28 cellular contexts compared by ENCODE assay signal in genomic region chr6:22204153-22204552, GRCh38.
"Had no signal": no experiment of that assay in that cellular context is flagged by ENCODE, and none has a peak within 500 bp of the region (broad histone marks: within the 10 kb centered on the region; RNA-seq: fewer than 3 reads in every experiment).

No MANE protein-coding gene starts in this region.

- H3K27me3 Mint-ChIP-seq: progenitor cell of endocrine pancreas; stimulated activated naive B cell treated with anti-CD40 and anti-IgM and Interleukin-4, amounts not matched to agents 10 μg/mL and 1 μg/mL and 100 μg/mL, for 72 hours; stimulated activated naive CD8-positive, alpha-beta T cell treated with anti-CD3 and anti-CD28 coated beads, Interleukin-15, Interleukin-2, amounts not matched to agents 100 ng/mL and 50 ng/mL, for 24 hours; type B pancreatic cell had no signal

- H3K4me1 Mint-ChIP-seq: natural killer cell; stimulated activated effector memory CD8-positive, alpha-beta T cell treated with anti-CD3 and anti-CD28 coated beads, Interleukin-12 subunit alpha, Interleukin-12 subunit beta, amount 100 ng/mL, for 72 hours had no signal

- DNase-seq: natural killer cell; occipital lobe; ovary; posterior cingulate gyrus; psoas muscle; right cardiac atrium; right lobe of liver; sigmoid colon; small intestine; stimulated activated CD4-positive, alpha-beta T cell treated with anti-CD3 and anti-CD28 coated beads, Interleukin-15, amount 100 ng/mL, for 24 hours; stimulated activated CD4-positive, alpha-beta T cell treated with anti-CD3 and anti-CD28 coated beads, Interleukin-2, amount 100 ng/mL, for 24 hours; stimulated activated CD4-positive, alpha-beta T cell treated with anti-CD3 and anti-CD28 coated beads, Interleukin-2, amount 100 ng/mL, for 48 hours; stimulated activated CD4-positive, alpha-beta T cell treated with anti-CD3 and anti-CD28 coated beads, Interleukin-4, amount 100 ng/mL, for 24 hours; stimulated activated naive B cell treated with anti-CD40 and anti-IgM and Interleukin-4, amounts not matched to agents 10 μg/mL and 1 μg/mL and 100 μg/mL, for 72 hours; stimulated activated naive CD4-positive, alpha-beta T cell treated with Interleukin-2 at 50 U/mL for 16 hours; stomach; thyroid gland; upper lobe of right lung; uterus had no signal

- H3K36me3 ChIP-seq: ovary, right lobe of liver, sigmoid colon, stomach, thoracic aorta, thyroid gland, tibial nerve, upper lobe of right lung, uterus had no signal

- H3K9me3 ChIP-seq: ovary, psoas muscle, right lobe of liver, sigmoid colon, stomach, thoracic aorta, thyroid gland, tibial nerve, upper lobe of right lung, uterus had no signal

- H3K79me2 ChIP-seq: parathyroid adenoma had no signal

- H3K27ac Mint-ChIP-seq: natural killer cell; nephron; neural progenitor cell; progenitor cell of endocrine pancreas; stimulated activated effector memory CD8-positive, alpha-beta T cell treated with anti-CD3 and anti-CD28 coated beads, Interleukin-12 subunit alpha, Interleukin-12 subunit beta, amount 100 ng/mL, for 72 hours; stimulated activated naive B cell treated with anti-CD40 and anti-IgM and Interleukin-4, amounts not matched to agents 10 μg/mL and 1 μg/mL and 100 μg/mL, for 72 hours; stimulated activated naive CD8-positive, alpha-beta T cell treated with anti-CD3 and anti-CD28 coated beads, Interleukin-15, Interleukin-2, amounts not matched to agents 100 ng/mL and 50 ng/mL, for 24 hours; type B pancreatic cell had no signal

- H3K27me3 ChIP-seq: neural progenitor cell, ovary, right lobe of liver, sigmoid colon, stomach, thyroid gland, tibial nerve, upper lobe of right lung, uterus had no signal

- H3K36me3 Mint-ChIP-seq: natural killer cell; stimulated activated effector memory CD8-positive, alpha-beta T cell treated with anti-CD3 and anti-CD28 coated beads, Interleukin-12 subunit alpha, Interleukin-12 subunit beta, amount 100 ng/mL, for 72 hours; stimulated activated naive B cell treated with anti-CD40 and anti-IgM and Interleukin-4, amounts not matched to agents 10 μg/mL and 1 μg/mL and 100 μg/mL, for 72 hours had no signal

- H3K9ac ChIP-seq: neural progenitor cell, parathyroid adenoma had no signal

- H3K4me2 ChIP-seq: neural progenitor cell had no signal

- H3K4me1 ChIP-seq: neural progenitor cell, parathyroid adenoma, psoas muscle, right lobe of liver, sigmoid colon, stomach, thyroid gland, tibial nerve, upper lobe of right lung, uterus had no signal

- H3K4me3 ChIP-seq: neural progenitor cell, ovary, psoas muscle, right lobe of liver, sigmoid colon, stomach, thoracic aorta, thyroid gland, tibial nerve, upper lobe of right lung, uterus had no signal

- H3K27ac ChIP-seq: neural progenitor cell, ovary, parathyroid adenoma, psoas muscle, right lobe of liver, sigmoid colon, stomach, thoracic aorta, thyroid gland, tibial nerve, upper lobe of right lung, uterus had no signal

- H2AFZ ChIP-seq: neural progenitor cell, parathyroid adenoma had no signal

- H3K4me3 Mint-ChIP-seq: natural killer cell; nephron; neural progenitor cell; stimulated activated effector memory CD8-positive, alpha-beta T cell treated with anti-CD3 and anti-CD28 coated beads, Interleukin-12 subunit alpha, Interleukin-12 subunit beta, amount 100 ng/mL, for 72 hours; stimulated activated naive B cell treated with anti-CD40 and anti-IgM and Interleukin-4, amounts not matched to agents 10 μg/mL and 1 μg/mL and 100 μg/mL, for 72 hours; stimulated activated naive CD8-positive, alpha-beta T cell treated with anti-CD3 and anti-CD28 coated beads, Interleukin-15, Interleukin-2, amounts not matched to agents 100 ng/mL and 50 ng/mL, for 24 hours; type B pancreatic cell had no signal

- H3K9me3 Mint-ChIP-seq: nephron; stimulated activated naive B cell treated with anti-CD40 and anti-IgM and Interleukin-4, amounts not matched to agents 10 μg/mL and 1 μg/mL and 100 μg/mL, for 72 hours had no signal
